1 cellular context compared by ENCODE assay signal in genomic region chr9:6757988-6758417, GRCh38.
TF ChIP-seq lines count a peak whose summit lies in the region.

No MANE protein-coding gene starts in this region.

TF ChIP-seq in HEK293, 187 proteins besides CTCF, POLR2A, EP300 and RAD21 (continued from another document):
- TF ChIP-seq, protein P1, sequence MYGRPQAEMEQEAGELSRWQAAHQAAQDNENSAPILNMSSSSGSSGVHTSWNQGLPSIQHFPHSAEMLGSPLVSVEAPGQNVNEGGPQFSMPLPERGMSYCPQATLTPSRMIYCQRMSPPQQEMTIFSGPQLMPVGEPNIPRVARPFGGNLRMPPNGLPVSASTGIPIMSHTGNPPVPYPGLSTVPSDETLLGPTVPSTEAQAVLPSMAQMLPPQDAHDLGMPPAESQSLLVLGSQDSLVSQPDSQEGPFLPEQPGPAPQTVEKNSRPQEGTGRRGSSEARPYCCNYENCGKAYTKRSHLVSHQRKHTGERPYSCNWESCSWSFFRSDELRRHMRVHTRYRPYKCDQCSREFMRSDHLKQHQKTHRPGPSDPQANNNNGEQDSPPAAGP (tag by site-specific recombination; IDR thresholded peaks at IDR 0.05) = no peak
- TF ChIP-seq ZNF585B (tag by site-specific recombination; IDR thresholded peaks at IDR 0.05) (no peak), HOXA7 (CRISPR knock-in tag; IDR thresholded peaks at IDR 0.05; ENCODE audit: borderline replicate concordance) (no peak), FEZF1 (tag by site-specific recombination; IDR thresholded peaks at IDR 0.05) (no peak), ZNF335 (tag by site-specific recombination; conservative IDR thresholded peaks at IDR 0.05) (0 out of 2 replicates have a peak, but pooled peaks have one; percentile 56), KLF10 (tag by site-specific recombination; IDR thresholded peaks at IDR 0.05) (0 out of 2 replicates have a peak, but pooled peaks have one; percentile 18), ZBTB10 (tag by site-specific recombination; IDR thresholded peaks at IDR 0.05) (peak; percentile 35; the same call in 1 of the 2 replicates), GLIS1 (tag by site-specific recombination; IDR thresholded peaks at IDR 0.05) (0 out of 2 replicates have a peak, but pooled peaks have one; percentile 38), ZNF624 (tag by site-specific recombination; IDR thresholded peaks at IDR 0.05) (no peak), REPIN1 (tag by site-specific recombination; IDR thresholded peaks at IDR 0.05; ENCODE audit: low read depth) (no peak), GLIS2 (tag by site-specific recombination; IDR thresholded peaks at IDR 0.05) (peak; percentile 87), ZNF513 (tag by site-specific recombination; IDR thresholded peaks at IDR 0.05) (no peak), ZNF223 (tag by site-specific recombination; IDR thresholded peaks at IDR 0.05) (no peak)
- TF ChIP-seq, protein P2, sequence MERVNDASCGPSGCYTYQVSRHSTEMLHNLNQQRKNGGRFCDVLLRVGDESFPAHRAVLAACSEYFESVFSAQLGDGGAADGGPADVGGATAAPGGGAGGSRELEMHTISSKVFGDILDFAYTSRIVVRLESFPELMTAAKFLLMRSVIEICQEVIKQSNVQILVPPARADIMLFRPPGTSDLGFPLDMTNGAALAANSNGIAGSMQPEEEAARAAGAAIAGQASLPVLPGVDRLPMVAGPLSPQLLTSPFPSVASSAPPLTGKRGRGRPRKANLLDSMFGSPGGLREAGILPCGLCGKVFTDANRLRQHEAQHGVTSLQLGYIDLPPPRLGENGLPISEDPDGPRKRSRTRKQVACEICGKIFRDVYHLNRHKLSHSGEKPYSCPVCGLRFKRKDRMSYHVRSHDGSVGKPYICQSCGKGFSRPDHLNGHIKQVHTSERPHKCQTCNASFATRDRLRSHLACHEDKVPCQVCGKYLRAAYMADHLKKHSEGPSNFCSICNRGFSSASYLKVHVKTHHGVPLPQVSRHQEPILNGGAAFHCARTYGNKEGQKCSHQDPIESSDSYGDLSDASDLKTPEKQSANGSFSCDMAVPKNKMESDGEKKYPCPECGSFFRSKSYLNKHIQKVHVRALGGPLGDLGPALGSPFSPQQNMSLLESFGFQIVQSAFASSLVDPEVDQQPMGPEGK (tag by site-specific recombination; IDR thresholded peaks at IDR 0.05) = peak; percentile 55
- TF ChIP-seq, protein P3, sequence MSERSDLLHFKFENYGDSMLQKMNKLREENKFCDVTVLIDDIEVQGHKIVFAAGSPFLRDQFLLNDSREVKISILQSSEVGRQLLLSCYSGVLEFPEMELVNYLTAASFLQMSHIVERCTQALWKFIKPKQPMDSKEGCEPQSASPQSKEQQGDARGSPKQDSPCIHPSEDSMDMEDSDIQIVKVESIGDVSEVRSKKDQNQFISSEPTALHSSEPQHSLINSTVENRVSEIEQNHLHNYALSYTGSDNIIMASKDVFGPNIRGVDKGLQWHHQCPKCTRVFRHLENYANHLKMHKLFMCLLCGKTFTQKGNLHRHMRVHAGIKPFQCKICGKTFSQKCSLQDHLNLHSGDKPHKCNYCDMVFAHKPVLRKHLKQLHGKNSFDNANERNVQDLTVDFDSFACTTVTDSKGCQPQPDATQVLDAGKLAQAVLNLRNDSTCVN (tag by site-specific recombination; optimal IDR thresholded peaks at IDR 0.05) = peak; percentile 91
